In the genomic region with DNA sequence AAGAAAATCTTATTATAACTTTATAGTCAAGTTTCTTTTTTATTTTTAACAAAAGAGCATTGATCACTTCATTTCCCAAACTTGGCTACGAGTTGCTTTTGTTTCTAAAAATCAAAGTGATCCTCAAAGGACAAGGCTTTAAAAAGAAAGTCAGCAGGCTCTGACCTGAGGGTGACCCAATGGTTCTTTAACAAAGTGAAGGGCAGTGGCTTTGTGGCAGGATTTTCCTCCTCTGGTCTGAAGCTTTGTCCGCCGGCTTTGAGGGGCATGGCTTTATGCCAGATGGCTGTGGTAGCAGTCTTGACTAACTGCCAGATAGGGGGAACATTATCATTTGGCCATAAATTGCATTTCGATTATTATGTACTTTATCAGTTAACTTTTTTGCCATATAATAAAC, we compare ENCODE assay signal across 23 cellular contexts. TPM values are rescaled to one million over a fixed set of nuclear protein-coding genes. Genes with fewer than 3 reads are reported as not detected.
A peak's percentile ranks its signal among the peaks of the same experiment; 100 is the strongest.
DNase-seq lines count a peak whose midpoint lies in the region; ATAC-seq, FAIRE-seq and TF ChIP-seq lines count a peak whose summit lies in the region.
"Had no signal": no experiment of that assay in that cellular context is flagged by ENCODE, and none has a peak within 500 bp of the region (broad histone marks: within the 10 kb centered on the region; RNA-seq: fewer than 3 reads in every experiment).

No MANE protein-coding gene starts in this region.

- peak; percentile 14 for DNase-seq in SK-N-SH
- peak; percentile 27 for DNase-seq in SK-MEL-5 (ENCODE audit: low read depth, low spot score)
- DNase-seq in endothelial cell of umbilical vein (ENCODE audit: low read depth, low spot score) = peak; percentile 51
- DNase-seq in stomach = no peak
- no peak for DNase-seq in CD1c-positive myeloid dendritic cell (ENCODE audit: extremely low spot score)
- DNase-seq in WTC11 (ENCODE audit: low spot score) = no peak
- DNase-seq in SK-N-DZ (ENCODE audit: low spot score) = no peak
- DNase-seq: activated CD4-positive, alpha-beta T cell treated with anti-CD3 and anti-CD28 coated beads, Interleukin-2, amount 50 U/mL, for 1 hour; activated naive CD8-positive, alpha-beta T cell treated with anti-CD3 and anti-CD28 coated beads for 36 hours; naive thymus-derived CD4-positive, alpha-beta T cell; NCI-H1436 treated with DMSO at 0.1 percent for 48 hours; NCI-H526 treated with DMSO at 0.1 percent for 48 hours; ovary; T-cell; transverse colon had no signal

- in situ Hi-C loops in SK-MEL-5 (cut with HindIII; ENCODE audit: low pct_unique_long_range_greater_than_20kb, low sequenced_read_pairs) = no loop called here

- H3K4me3 Mint-ChIP-seq in WTC11 = no peak overlapping the region
- H3K4me3 Mint-ChIP-seq: activated naive CD8-positive, alpha-beta T cell treated with anti-CD3 and anti-CD28 coated beads for 36 hours; naive thymus-derived CD4-positive, alpha-beta T cell; stimulated activated naive CD8-positive, alpha-beta T cell treated with anti-CD3 and anti-CD28 coated beads, Interleukin-15, Interleukin-2, amounts not matched to agents 100 ng/mL and 50 ng/mL, for 24 hours; T-cell had no signal

- TF ChIP-seq POLR2A in endothelial cell of umbilical vein (IDR thresholded peaks at IDR 0.05; ENCODE audit: low read depth, low read length) (no peak), stomach (IDR thresholded peaks at IDR 0.05) (no peak)

- TF ChIP-seq EP300 in SK-N-SH (IDR thresholded peaks at IDR 0.05; ENCODE audit: borderline replicate concordance in 1 of 2, low read depth in 1 of 2, low read length in 1 of 2) = no peak
- TF ChIP-seq EP300 in stomach (IDR thresholded peaks at IDR 0.05) = no peak

- WGBS in SK-N-SH (ENCODE audit: low lambda C conversion rate) = 73% methylated on average over 4 of the region's 4 CpGs
- WGBS in stomach, 5 donors = 20 to 33% (median 25%) methylated on average over 4 of the region's 4 CpGs

- H3K4me3 ChIP-seq in SK-N-SH (ENCODE audit: low read depth in 2 of 2, low read length in 1 of 2) = no peak overlapping the region
- H3K4me3 ChIP-seq in endothelial cell of umbilical vein (replicated peaks in 1 of 3; ENCODE audit: insufficient read depth in 1 of 3, low read depth in 1 of 3, low read length in 3 of 3) = no peak overlapping the region
- no peak overlapping the region for H3K4me3 ChIP-seq in stomach
- H3K4me3 ChIP-seq: HAP-1, ovary, right atrium auricular region, transverse colon had no signal

- POLR2A ChIA-PET in SK-N-SH (lab: Yijun Ruan, JAX) = no interaction called here
- POLR2A ChIA-PET in endothelial cell of umbilical vein (lab: Charles Lee) = no interaction called here
- POLR2A ChIA-PET in WTC11 (lab: Charles Lee) = no interaction called here

- no peaks in the 10 kb centered on the region for H3K36me3 ChIP-seq in SK-N-SH (replicated peaks in 1 of 2; ENCODE audit: control insufficient read depth in 1 of 2, insufficient read depth in 2 of 2, low read length in 1 of 2)
- no peaks in the 10 kb centered on the region for H3K36me3 ChIP-seq in endothelial cell of umbilical vein (ENCODE audit: control insufficient read depth in 2 of 2, extremely low read depth in 1 of 2, insufficient read depth in 2 of 2, low read length in 2 of 2)
- no peaks in the 10 kb centered on the region for H3K36me3 ChIP-seq in stomach
- H3K36me3 ChIP-seq: HAP-1, ovary, right atrium auricular region, transverse colon had no signal

- H3K9me3 ChIP-seq in SK-N-SH = no peaks in the 10 kb centered on the region
- no peaks in the 10 kb centered on the region for H3K9me3 ChIP-seq in endothelial cell of umbilical vein (replicated peaks; ENCODE audit: control insufficient read depth, insufficient read depth, low read length)
- H3K9me3 ChIP-seq in stomach = no peaks in the 10 kb centered on the region
- H3K9me3 ChIP-seq: HAP-1, ovary, right atrium auricular region, transverse colon had no signal

- CTCF ChIA-PET in SK-N-SH (lab: Yijun Ruan, JAX) = no interaction called here
- CTCF ChIA-PET in endothelial cell of umbilical vein (lab: Charles Lee) = interaction anchor here (1.0 kb wide), 1 partner anchor 8 kb away, joined by 4 read pairs; no protein-coding TSS in a partner anchor
- CTCF ChIA-PET in WTC11 (lab: Charles Lee) = interaction anchor here (1.6 to 1.8 kb wide), 2 partner anchors 163 to 554 kb away, joined by 3 to 6 read pairs; no protein-coding TSS in a partner anchor

- H4K20me1 ChIP-seq in SK-N-SH (ENCODE audit: insufficient read depth) (no peaks in the 10 kb centered on the region), endothelial cell of umbilical vein (replicated peaks; ENCODE audit: control insufficient read depth, extremely low read depth, insufficient read depth, low read length) (no peaks in the 10 kb centered on the region)

- no peak overlapping the region for H3K9ac ChIP-seq in SK-N-SH
- no peak overlapping the region for H3K9ac ChIP-seq in endothelial cell of umbilical vein (replicated peaks; ENCODE audit: extremely low read depth, insufficient read depth, low read length)

- intact Hi-C loops in endothelial cell of umbilical vein (cut with micrococcal nuclease) = no loop called here
- intact Hi-C loops in stomach (cut with DNase I; ENCODE audit: low total_unique reads) = no loop called here

- H2AFZ ChIP-seq in SK-N-SH (ENCODE audit: low read depth) (no peak overlapping the region), endothelial cell of umbilical vein (ENCODE audit: low read depth, low read length) (no peak overlapping the region)

- no peaks in the 10 kb centered on the region for H3F3A ChIP-seq in SK-N-SH (replicated peaks; ENCODE audit: insufficient read depth)

- FAIRE-seq in endothelial cell of umbilical vein (lab: Jason Lieb, UNC) = peak; percentile 72
- FAIRE-seq: astrocyte, endometrium, GM18507 had no signal

- TF ChIP-seq CTCF in SK-N-SH (IDR thresholded peaks at IDR 0.05) (no peak), endothelial cell of umbilical vein (IDR thresholded peaks at IDR 0.05; ENCODE audit: extremely low read depth in 1 of 2, insufficient read depth in 1 of 2, low read depth in 1 of 2, low read length in 2 of 2) (no peak), stomach (IDR thresholded peaks at IDR 0.05) (no peak), WTC11 (IDR thresholded peaks at IDR 0.05) (no peak)

- H3K4me1 ChIP-seq in SK-N-SH (ENCODE audit: control insufficient read depth in 1 of 2, insufficient read depth in 2 of 2, low read depth in 1 of 2, low read length in 1 of 2) = peaks cover 0 to 14% of the 10 kb centered on the region in 2 experiments; a peak in 2 of 4 replicates
- peaks cover 7% of the 10 kb centered on the region for H3K4me1 ChIP-seq in endothelial cell of umbilical vein (ENCODE audit: control insufficient read depth, extremely low read depth, insufficient read depth, low read length)
- H3K4me1 ChIP-seq in stomach = peaks cover 18 to 67% (median 46%) of the 10 kb centered on the region in 4 donors

- no peaks in the 10 kb centered on the region for H3K27me3 ChIP-seq in SK-N-SH (ENCODE audit: insufficient read depth)
- no peaks in the 10 kb centered on the region for H3K27me3 ChIP-seq in endothelial cell of umbilical vein (ENCODE audit: control insufficient read depth in 2 of 2, insufficient read depth in 2 of 2, low read length in 2 of 2)
- no peaks in the 10 kb centered on the region for H3K27me3 ChIP-seq in stomach
- H3K27me3 ChIP-seq: ovary, right atrium auricular region, transverse colon had no signal

- H3K4me1 Mint-ChIP-seq in WTC11 = peaks cover 2% of the 10 kb centered on the region; the same call in 1 of the 2 replicates
- H3K4me1 Mint-ChIP-seq: activated naive CD8-positive, alpha-beta T cell treated with anti-CD3 and anti-CD28 coated beads for 36 hours; naive thymus-derived CD4-positive, alpha-beta T cell; T-cell had no signal

- H3K36me3 Mint-ChIP-seq in WTC11 = no peaks in the 10 kb centered on the region
- H3K36me3 Mint-ChIP-seq: activated naive CD8-positive, alpha-beta T cell treated with anti-CD3 and anti-CD28 coated beads for 36 hours; naive thymus-derived CD4-positive, alpha-beta T cell; T-cell had no signal

- no peak overlapping the region for H3K4me2 ChIP-seq in SK-N-SH
- H3K4me2 ChIP-seq in endothelial cell of umbilical vein (ENCODE audit: insufficient read depth, low read length) = no peak overlapping the region

- no peaks in the 10 kb centered on the region for H3K9me1 ChIP-seq in endothelial cell of umbilical vein (replicated peaks; ENCODE audit: control insufficient read depth, extremely low read depth, insufficient read depth, low read length)

- dilution Hi-C loops in endothelial cell of umbilical vein (cut with MboI; ENCODE audit: extremely low pct_ligation_motif_present, low sequenced_read_pairs) = no loop called here

- no peak for TF ChIP-seq RAD21 in SK-N-SH (IDR thresholded peaks at IDR 0.05; ENCODE audit: low read length)

- H3K27me3 Mint-ChIP-seq in WTC11 (ENCODE audit: low read depth) = no peaks in the 10 kb centered on the region
- H3K27me3 Mint-ChIP-seq: activated naive CD8-positive, alpha-beta T cell treated with anti-CD3 and anti-CD28 coated beads for 36 hours; naive thymus-derived CD4-positive, alpha-beta T cell; stimulated activated naive CD8-positive, alpha-beta T cell treated with anti-CD3 and anti-CD28 coated beads, Interleukin-15, Interleukin-2, amounts not matched to agents 100 ng/mL and 50 ng/mL, for 24 hours; T-cell had no signal

- no peaks in the 10 kb centered on the region for H3K79me2 ChIP-seq in SK-N-SH (ENCODE audit: insufficient read depth)
- H3K79me2 ChIP-seq in endothelial cell of umbilical vein (ENCODE audit: control insufficient read depth, insufficient read depth, low read length) = no peaks in the 10 kb centered on the region

- H3K9me2 ChIP-seq in SK-N-SH = no peaks in the 10 kb centered on the region

- H3K9me3 Mint-ChIP-seq in WTC11 = no peaks in the 10 kb centered on the region
- H3K9me3 Mint-ChIP-seq: activated naive CD8-positive, alpha-beta T cell treated with anti-CD3 and anti-CD28 coated beads for 36 hours; activated T-helper 2 cell treated with anti-CD3 and anti-CD28 coated beads, Interferon-gamma antibody, Interleukin-2, Interleukin-4, amounts not matched to agents 10 μg/mL and 5 μg/mL and 100 μg/mL, durations not matched to agents 14 hours and 24 hours and 36 hours; naive thymus-derived CD4-positive, alpha-beta T cell; stimulated activated naive CD8-positive, alpha-beta T cell treated with anti-CD3 and anti-CD28 coated beads, Interleukin-15, Interleukin-2, amounts not matched to agents 100 ng/mL and 50 ng/mL, for 24 hours; T-cell had no signal

- no TSS peak for BruUV-seq in endothelial cell of umbilical vein (replicated peaks; lab: Mats Ljungman, UMichigan)

- ATAC-seq in SK-N-SH treated with all-trans-retinoic acid at 6 μM for 48 hours = no peak
- no peak for ATAC-seq in WTC11
- ATAC-seq: naive thymus-derived CD4-positive, alpha-beta T cell; T-cell had no signal

- no peak overlapping the region for H3K27ac ChIP-seq in SK-N-SH (ENCODE audit: low read depth in 2 of 2, low read length in 1 of 2)
- no peak overlapping the region for H3K27ac ChIP-seq in endothelial cell of umbilical vein (ENCODE audit: insufficient read depth, low read depth, low read length)
- H3K27ac ChIP-seq in stomach = peak overlapping the region in 3 of 5 donors; percentile 36 to 42 (median 41)
- H3K27ac ChIP-seq: ovary, right atrium auricular region, transverse colon had no signal

- H3K27ac Mint-ChIP-seq in WTC11 = no peak overlapping the region
- H3K27ac Mint-ChIP-seq: activated naive CD8-positive, alpha-beta T cell treated with anti-CD3 and anti-CD28 coated beads for 36 hours; activated T-helper 2 cell treated with anti-CD3 and anti-CD28 coated beads, Interferon-gamma antibody, Interleukin-2, Interleukin-4, amounts not matched to agents 10 μg/mL and 5 μg/mL and 100 μg/mL, durations not matched to agents 14 hours and 24 hours and 36 hours; naive thymus-derived CD4-positive, alpha-beta T cell; stimulated activated naive CD8-positive, alpha-beta T cell treated with anti-CD3 and anti-CD28 coated beads, Interleukin-15, Interleukin-2, amounts not matched to agents 100 ng/mL and 50 ng/mL, for 24 hours; T-cell had no signal

RNA-seq across cellular contexts. Expression of a gene that starts 28.5 kb away (rescaled TPM):
- polyA plus RNA-seq in SK-N-SH (2012; rRNA removed) (7.3 and 8.6 TPM in 2 replicates), endothelial cell of umbilical vein (13.9 and 18.1 TPM in 2 replicates), stomach (10 to 100 TPM in 1 of 3 donors, 1 to 10 TPM in 2; 7.7 to 18.0 (median 9.1) TPM)
- polyA plus RNA-seq in SK-N-SH (2012; cell fraction: cytosol; rRNA removed) = 8.9 and 9.1 TPM in 2 replicates
- polyA plus RNA-seq in SK-N-SH (2012; cell fraction: nucleus; rRNA removed) = 7.5 and 12.0 TPM in 2 replicates
- 5.3 and 6.1 TPM in 2 replicates for total RNA-seq in SK-MEL-5 (2014; rRNA removed; shearing (Covaris generic))
- polyA plus RNA-seq in SK-MEL-5 (2015; cell fraction: cytosol; rRNA removed) = 5.7 and 5.9 TPM in 2 replicates
- polyA plus RNA-seq in SK-MEL-5 (2015; cell fraction: nucleus; rRNA removed) = 7.5 and 12.3 TPM in 2 replicates
- total RNA-seq in endothelial cell of umbilical vein (13.2 and 17.2 TPM in 2 replicates), stomach (10 to 100 TPM in 3 of 5 donors, 1 to 10 TPM in 2; 3.5 to 100.0 (median 20.7) TPM), WTC11 (2021) (5.2 to 6.0 TPM (median 5.8 TPM) in 3 replicates)
- 11.7 and 12.2 TPM in 2 replicates for polyA plus RNA-seq in endothelial cell of umbilical vein (2011; cell fraction: cytosol; rRNA removed)
- polyA plus RNA-seq in endothelial cell of umbilical vein (2011; cell fraction: nucleus; rRNA removed) = 18.9 and 25.5 TPM in 2 replicates
- polyA plus RNA-seq in endothelial cell of umbilical vein (2012) = 6.4 and 8.9 TPM in 2 replicates
- 14.0 and 20.9 TPM in 2 replicates for polyA minus RNA-seq in endothelial cell of umbilical vein
- polyA minus RNA-seq in endothelial cell of umbilical vein (2011; cell fraction: cytosol; rRNA and poly(A)+ RNA removed) = 3.5 TPM
- polyA minus RNA-seq in endothelial cell of umbilical vein (2011; cell fraction: nucleus; rRNA and poly(A)+ RNA removed) = 23.5 and 24.4 TPM in 2 replicates
- polyA plus RNA-seq in SK-N-DZ (2014; cell fraction: cytosol; rRNA removed) = 5.8 and 7.0 TPM in 2 replicates
- 7.5 and 13.1 TPM in 2 replicates for polyA plus RNA-seq in SK-N-DZ (2014; cell fraction: nucleus; rRNA removed)

RNA-seq across cellular contexts. Expression of a gene that starts 28.5 kb away (rescaled TPM):
- polyA plus RNA-seq in SK-N-SH (2012; rRNA removed) (10.6 and 13.2 TPM in 2 replicates), endothelial cell of umbilical vein (5.1 and 6.7 TPM in 2 replicates), stomach (10 to 100 TPM in 2 of 3 donors, 1 to 10 TPM in 1; 9.6 to 15.1 (median 12.1) TPM)
- polyA plus RNA-seq in SK-N-SH (2012; cell fraction: cytosol; rRNA removed) = 17.3 and 21.6 TPM in 2 replicates
- polyA plus RNA-seq in SK-N-SH (2012; cell fraction: nucleus; rRNA removed) = 6.1 and 8.4 TPM in 2 replicates
- 29.5 and 34.8 TPM in 2 replicates for total RNA-seq in SK-MEL-5 (2014; rRNA removed; shearing (Covaris generic))
- 36.7 and 46.0 TPM in 2 replicates for polyA plus RNA-seq in SK-MEL-5 (2015; cell fraction: cytosol; rRNA removed)
- polyA plus RNA-seq in SK-MEL-5 (2015; cell fraction: nucleus; rRNA removed) = 19.6 and 25.2 TPM in 2 replicates
- total RNA-seq in endothelial cell of umbilical vein (33.5 and 43.2 TPM in 2 replicates), stomach (10 to 100 TPM in 4 of 5 donors, 1 to 10 TPM in 1; 7.2 to 26.3 (median 14.2) TPM), WTC11 (2021) (87.4 to 102 TPM (median 93.4 TPM) in 3 replicates)
- polyA plus RNA-seq in endothelial cell of umbilical vein (2011; cell fraction: cytosol; rRNA removed) = 9.6 and 10.1 TPM in 2 replicates
- polyA plus RNA-seq in endothelial cell of umbilical vein (2011; cell fraction: nucleus; rRNA removed) = 8.4 and 11.4 TPM in 2 replicates
- 37.5 and 40.3 TPM in 2 replicates for polyA plus RNA-seq in endothelial cell of umbilical vein (2012)
- polyA minus RNA-seq in endothelial cell of umbilical vein = 12.3 and 15.8 TPM in 2 replicates
- polyA minus RNA-seq in endothelial cell of umbilical vein (2011; cell fraction: cytosol; rRNA and poly(A)+ RNA removed) = 10.2 TPM
- polyA minus RNA-seq in endothelial cell of umbilical vein (2011; cell fraction: nucleus; rRNA and poly(A)+ RNA removed) = 12.0 and 15.4 TPM in 2 replicates
- polyA plus RNA-seq in SK-N-DZ (2014; cell fraction: cytosol; rRNA removed) = 29.6 and 40.8 TPM in 2 replicates
- 27.0 and 29.2 TPM in 2 replicates for polyA plus RNA-seq in SK-N-DZ (2014; cell fraction: nucleus; rRNA removed)

Comparison
In these comparisons a context has a peak if more than half of its experiments do, and no peak if none do; other contexts are left out.
1. DNase-seq: peak in SK-N-SH (single experiment), SK-MEL-5 (single experiment) and endothelial cell of umbilical vein (single experiment); none in stomach (single experiment), CD1c-positive myeloid dendritic cell (single experiment), WTC11 (single experiment) and SK-N-DZ (single experiment).
2. H3K27ac ChIP-seq: peak in stomach (3 of 5); none in SK-N-SH (0 of 2) and endothelial cell of umbilical vein (single experiment).